8 cellular contexts compared by ENCODE assay signal in genomic region chr5:1315709-1316587, GRCh38. TPM values are rescaled to one million over a fixed set of nuclear protein-coding genes. Genes with fewer than 3 reads are reported as not detected.
A peak's percentile ranks its signal among the peaks of the same experiment; 100 is the strongest.
DNase-seq lines count a peak whose midpoint lies in the region; ATAC-seq and TF ChIP-seq lines count a peak whose summit lies in the region.

No MANE protein-coding gene starts in this region.

- peaks cover 32% of the 10 kb centered on the region for H3K36me3 Mint-ChIP-seq in activated CD4-positive, alpha-beta T cell treated with anti-CD3 and anti-CD28 coated beads, Interleukin-2, amount 10 ng/mL, durations not matched to agents 24 days and 14 days (ENCODE audit: low read depth)

- intact Hi-C loops in activated CD4-positive, alpha-beta T cell treated with anti-CD3 and anti-CD28 coated beads, Interleukin-2, amount 10 ng/mL, durations not matched to agents 24 days and 14 days (cut with micrococcal nuclease) = loop anchor here (1.0 to 10.0 kb wide), 5 partner anchors 21 to 479 kb away; partner anchors contain the start of genes CLPTM1L, MRPL36, SLC12A7 and TERT

- H3K4me3 ChIP-seq in esophagus (ENCODE audit: low read depth in 1 of 2, low read length in 2 of 2) (peak overlapping the region in 1 of 2 donors; percentile 27), skeletal muscle tissue (ENCODE audit: low read length in 3 of 3) (no peak overlapping the region), gastroesophageal sphincter (peak overlapping the region in 1 of 2 donors; percentile 23)

- H3K9me3 ChIP-seq in esophagus (ENCODE audit: control insufficient read depth in 2 of 2, insufficient read depth in 1 of 2, low read depth in 1 of 2, low read length in 1 of 2) (peaks cover 0 to 3% of the 10 kb centered on the region in 2 donors), skeletal muscle tissue (ENCODE audit: control insufficient read depth in 3 of 3, low read length in 3 of 3) (no peaks in the 10 kb centered on the region), gastroesophageal sphincter (no peaks in the 10 kb centered on the region)

- TF ChIP-seq POLR2A in gastroesophageal sphincter (IDR thresholded peaks at IDR 0.05) = no peak

- H3K9ac ChIP-seq in skeletal muscle tissue (ENCODE audit: low read depth in 1 of 3, low read length in 3 of 3) = peak overlapping the region in 2 of 3 donors; percentile 2 to 25

- H3K27ac Mint-ChIP-seq in activated CD4-positive, alpha-beta T cell treated with anti-CD3 and anti-CD28 coated beads, Interleukin-2, amount 10 ng/mL, durations not matched to agents 24 days and 14 days = peak overlapping the region; percentile 85

- ATAC-seq in GM18858 (IDR thresholded peaks at IDR 0.05; ENCODE audit: unreplicated experiment) (peak; percentile 50), HG02840 (IDR thresholded peaks at IDR 0.05; ENCODE audit: low FRiP score, unreplicated experiment) (peak; percentile 50), gastroesophageal sphincter (no peak)

- peaks cover 9 to 31% of the 10 kb centered on the region in 2 donors for H3K36me3 ChIP-seq in esophagus (ENCODE audit: control insufficient read depth in 2 of 2, insufficient read depth in 2 of 2, low read length in 1 of 2)
- H3K36me3 ChIP-seq in skeletal muscle tissue (ENCODE audit: control insufficient read depth in 3 of 3, insufficient read depth in 3 of 3, low read length in 3 of 3) = peaks cover 25 to 32% (median 27%) of the 10 kb centered on the region in 3 donors
- peaks cover 0 to 35% of the 10 kb centered on the region in 2 donors for H3K36me3 ChIP-seq in gastroesophageal sphincter

- no peaks in the 10 kb centered on the region for H3K27me3 Mint-ChIP-seq in activated CD4-positive, alpha-beta T cell treated with anti-CD3 and anti-CD28 coated beads, Interleukin-2, amount 10 ng/mL, durations not matched to agents 24 days and 14 days

- H3K4me1 Mint-ChIP-seq in activated CD4-positive, alpha-beta T cell treated with anti-CD3 and anti-CD28 coated beads, Interleukin-2, amount 10 ng/mL, durations not matched to agents 24 days and 14 days = peaks cover 57% of the 10 kb centered on the region

- peak overlapping the region; percentile 74 for H3K4me3 Mint-ChIP-seq in activated CD4-positive, alpha-beta T cell treated with anti-CD3 and anti-CD28 coated beads, Interleukin-2, amount 10 ng/mL, durations not matched to agents 24 days and 14 days

- H3K4me1 ChIP-seq in esophagus (ENCODE audit: control insufficient read depth in 2 of 2, insufficient read depth in 2 of 2, low read length in 1 of 2) = peaks cover 2 to 14% of the 10 kb centered on the region in 2 donors
- peaks cover 5 to 11% (median 6%) of the 10 kb centered on the region in 3 donors for H3K4me1 ChIP-seq in skeletal muscle tissue (ENCODE audit: control insufficient read depth in 3 of 3, insufficient read depth in 3 of 3, low read length in 3 of 3)
- H3K4me1 ChIP-seq in gastroesophageal sphincter = peaks cover 0 to 17% (median 7%) of the 10 kb centered on the region in 3 donors

- H3K27me3 ChIP-seq in esophagus (ENCODE audit: control insufficient read depth in 1 of 2, insufficient read depth in 2 of 2, low read length in 2 of 2) = no peaks in the 10 kb centered on the region
- peaks cover 5 to 20% (median 11%) of the 10 kb centered on the region in 3 donors for H3K27me3 ChIP-seq in skeletal muscle tissue (ENCODE audit: control insufficient read depth in 3 of 3, insufficient read depth in 3 of 3, low read length in 3 of 3)
- H3K27me3 ChIP-seq in gastroesophageal sphincter = peaks cover 11% of the 10 kb centered on the region

- no peak for TF ChIP-seq CTCF in gastroesophageal sphincter (IDR thresholded peaks at IDR 0.05)

- no peak for TF ChIP-seq EP300 in gastroesophageal sphincter (IDR thresholded peaks at IDR 0.05)

- H3K27ac ChIP-seq in esophagus (ENCODE audit: low read depth in 2 of 2, low read length in 1 of 2) (peak overlapping the region; percentile 47 to 66), skeletal muscle tissue (ENCODE audit: low read depth, low read length) (no peak overlapping the region), gastroesophageal sphincter (no peak overlapping the region)

- WGBS in esophagus, 2 donors = 12 to 13% methylated on average over 33 of the region's 33 CpGs
- WGBS in gastroesophageal sphincter (ENCODE audit: low coverage in 1 of 2), 2 donors = 38 to 50% methylated on average over 2 to 18 of the region's 33 CpGs

- DNase-seq in NCI-H146 (lab: John Stamatoyannopoulos, UW) (peak; percentile 100), GOT3 (lab: John Stamatoyannopoulos, UW) (no peak)
- DNase-seq in activated CD4-positive, alpha-beta T cell treated with anti-CD3 and anti-CD28 coated beads, Interleukin-2, amount 10 ng/mL, durations not matched to agents 24 days and 14 days = peak; percentile 90

- peaks cover 4% of the 10 kb centered on the region for H3K9me3 Mint-ChIP-seq in activated CD4-positive, alpha-beta T cell treated with anti-CD3 and anti-CD28 coated beads, Interleukin-2, amount 10 ng/mL, durations not matched to agents 24 days and 14 days

RNA-seq across cellular contexts. Expression of gene TERT, which starts 21.1 kb away (rescaled TPM):
- 10.1 and 16.8 TPM in 2 replicates for total RNA-seq in activated CD4-positive, alpha-beta T cell treated with anti-CD3 and anti-CD28 coated beads, Interleukin-2, amount 10 ng/mL, durations not matched to agents 24 days and 14 days
- under 1 TPM; 0.13 to 0.51 TPM for polyA plus RNA-seq in esophagus
- total RNA-seq in skeletal muscle tissue = not detected
- total RNA-seq in gastroesophageal sphincter = not detected

RNA-seq across cellular contexts. Expression of gene CLPTM1L, which starts 29.0 kb away (rescaled TPM):
- total RNA-seq in activated CD4-positive, alpha-beta T cell treated with anti-CD3 and anti-CD28 coated beads, Interleukin-2, amount 10 ng/mL, durations not matched to agents 24 days and 14 days = 113 and 114 TPM in 2 replicates
- 10 to 100 TPM; 20.0 to 52.1 TPM for polyA plus RNA-seq in esophagus
- total RNA-seq in skeletal muscle tissue (113 TPM), gastroesophageal sphincter (100 to 1,000 TPM in 1 of 4 donors, 10 to 100 TPM in 3; 83.9 to 131 (median 92.2) TPM)

Comparison
In these comparisons a context has a peak if more than half of its experiments do, and no peak if none do; other contexts are left out.
1. H3K27ac ChIP-seq: peak in esophagus (2 of 2); none in skeletal muscle tissue (single experiment) and gastroesophageal sphincter (0 of 4).
2. RNA of gene TERT, which starts 21.1 kb away (total RNA-seq): 10.1 to 16.8 TPM in activated CD4-positive, alpha-beta T cell treated with anti-CD3 and anti-CD28 coated beads, Interleukin-2, amount 10 ng/mL, durations not matched to agents 24 days and 14 days; not detected in skeletal muscle tissue (single experiment) and not detected in gastroesophageal sphincter; every median in the first group is over 10 times any median in the second.